ENCODE assay signal across 1 cellular context in genomic region chr3:143972495-143973351, GRCh38.
A peak's percentile ranks its signal among the peaks of the same experiment; 100 is the strongest.
TF ChIP-seq lines count a peak whose summit lies in the region.

No MANE protein-coding gene starts in this region.

TF ChIP-seq in HepG2, 621 proteins besides CTCF, POLR2A, EP300 and RAD21 (continued from another document and continues in another):
- TF ChIP-seq PAF1 (CRISPR knock-in tag; IDR thresholded peaks at IDR 0.05): no peak
- no peak for TF ChIP-seq ZNF547 (CRISPR knock-in tag; IDR thresholded peaks at IDR 0.05)
- no peak for TF ChIP-seq PHF5A (CRISPR knock-in tag; IDR thresholded peaks at IDR 0.05; ENCODE audit: low read depth, unreplicated experiment)
- TF ChIP-seq ARNT2 (CRISPR knock-in tag; IDR thresholded peaks at IDR 0.05; ENCODE audit: low read depth): no peak
- TF ChIP-seq, protein P1, sequence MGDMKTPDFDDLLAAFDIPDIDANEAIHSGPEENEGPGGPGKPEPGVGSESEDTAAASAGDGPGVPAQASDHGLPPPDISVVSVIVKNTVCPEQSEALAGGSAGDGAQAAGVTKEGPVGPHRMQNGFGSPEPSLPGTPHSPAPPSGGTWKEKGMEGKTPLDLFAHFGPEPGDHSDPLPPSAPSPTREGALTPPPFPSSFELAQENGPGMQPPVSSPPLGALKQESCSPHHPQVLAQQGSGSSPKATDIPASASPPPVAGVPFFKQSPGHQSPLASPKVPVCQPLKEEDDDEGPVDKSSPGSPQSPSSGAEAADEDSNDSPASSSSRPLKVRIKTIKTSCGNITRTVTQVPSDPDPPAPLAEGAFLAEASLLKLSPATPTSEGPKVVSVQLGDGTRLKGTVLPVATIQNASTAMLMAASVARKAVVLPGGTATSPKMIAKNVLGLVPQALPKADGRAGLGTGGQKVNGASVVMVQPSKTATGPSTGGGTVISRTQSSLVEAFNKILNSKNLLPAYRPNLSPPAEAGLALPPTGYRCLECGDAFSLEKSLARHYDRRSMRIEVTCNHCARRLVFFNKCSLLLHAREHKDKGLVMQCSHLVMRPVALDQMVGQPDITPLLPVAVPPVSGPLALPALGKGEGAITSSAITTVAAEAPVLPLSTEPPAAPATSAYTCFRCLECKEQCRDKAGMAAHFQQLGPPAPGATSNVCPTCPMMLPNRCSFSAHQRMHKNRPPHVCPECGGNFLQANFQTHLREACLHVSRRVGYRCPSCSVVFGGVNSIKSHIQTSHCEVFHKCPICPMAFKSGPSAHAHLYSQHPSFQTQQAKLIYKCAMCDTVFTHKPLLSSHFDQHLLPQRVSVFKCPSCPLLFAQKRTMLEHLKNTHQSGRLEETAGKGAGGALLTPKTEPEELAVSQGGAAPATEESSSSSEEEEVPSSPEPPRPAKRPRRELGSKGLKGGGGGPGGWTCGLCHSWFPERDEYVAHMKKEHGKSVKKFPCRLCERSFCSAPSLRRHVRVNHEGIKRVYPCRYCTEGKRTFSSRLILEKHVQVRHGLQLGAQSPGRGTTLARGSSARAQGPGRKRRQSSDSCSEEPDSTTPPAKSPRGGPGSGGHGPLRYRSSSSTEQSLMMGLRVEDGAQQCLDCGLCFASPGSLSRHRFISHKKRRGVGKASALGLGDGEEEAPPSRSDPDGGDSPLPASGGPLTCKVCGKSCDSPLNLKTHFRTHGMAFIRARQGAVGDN (CRISPR knock-in tag; IDR thresholded peaks at IDR 0.05): peak; percentile 79
- 0 out of 2 replicates have a peak, but pooled peaks have one; percentile 4 for TF ChIP-seq HNF4A (CRISPR knock-in tag; IDR thresholded peaks at IDR 0.05)
- no peak for TF ChIP-seq ZBED4 (CRISPR knock-in tag; IDR thresholded peaks at IDR 0.05; ENCODE audit: borderline replicate concordance)
- TF ChIP-seq PPARG (CRISPR knock-in tag; conservative IDR thresholded peaks at IDR 0.05): no peak
- TF ChIP-seq ZNF841 (CRISPR knock-in tag; IDR thresholded peaks at IDR 0.05; ENCODE audit: borderline replicate concordance): no peak
- no peak for TF ChIP-seq GTF3A (CRISPR knock-in tag; conservative IDR thresholded peaks at IDR 0.05)
- no peak for TF ChIP-seq IKZF1 (IDR thresholded peaks at IDR 0.05)
- peak; percentile 36; the same call in 1 of the 2 replicates for TF ChIP-seq SALL1 (CRISPR knock-in tag; IDR thresholded peaks at IDR 0.05)
- TF ChIP-seq, protein P2, sequence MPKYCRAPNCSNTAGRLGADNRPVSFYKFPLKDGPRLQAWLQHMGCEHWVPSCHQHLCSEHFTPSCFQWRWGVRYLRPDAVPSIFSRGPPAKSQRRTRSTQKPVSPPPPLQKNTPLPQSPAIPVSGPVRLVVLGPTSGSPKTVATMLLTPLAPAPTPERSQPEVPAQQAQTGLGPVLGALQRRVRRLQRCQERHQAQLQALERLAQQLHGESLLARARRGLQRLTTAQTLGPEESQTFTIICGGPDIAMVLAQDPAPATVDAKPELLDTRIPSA (CRISPR knock-in tag; IDR thresholded peaks at IDR 0.05; ENCODE audit: borderline replicate concordance): 0 out of 2 replicates have a peak, but pooled peaks have one; percentile 64
- no peak for TF ChIP-seq MYNN (CRISPR knock-in tag; IDR thresholded peaks at IDR 0.05; ENCODE audit: low read depth)
- TF ChIP-seq, protein P3, sequence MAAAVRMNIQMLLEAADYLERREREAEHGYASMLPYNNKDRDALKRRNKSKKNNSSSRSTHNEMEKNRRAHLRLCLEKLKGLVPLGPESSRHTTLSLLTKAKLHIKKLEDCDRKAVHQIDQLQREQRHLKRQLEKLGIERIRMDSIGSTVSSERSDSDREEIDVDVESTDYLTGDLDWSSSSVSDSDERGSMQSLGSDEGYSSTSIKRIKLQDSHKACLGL (CRISPR knock-in tag; IDR thresholded peaks at IDR 0.05): no peak; the same call in 1 of the 2 replicates
- TF ChIP-seq ZNF577 (CRISPR knock-in tag; IDR thresholded peaks at IDR 0.05; ENCODE audit: borderline replicate concordance, low read depth): no peak
- TF ChIP-seq ZNF317 (CRISPR knock-in tag; IDR thresholded peaks at IDR 0.05): no peak; the same call in 1 of the 2 replicates
- TF ChIP-seq CC2D1A (CRISPR knock-in tag; IDR thresholded peaks at IDR 0.05): no peak
- TF ChIP-seq KLF16 (CRISPR knock-in tag; IDR thresholded peaks at IDR 0.05): no peak
- TF ChIP-seq ZNF773 (CRISPR knock-in tag; IDR thresholded peaks at IDR 0.05; ENCODE audit: borderline replicate concordance): no peak
- no peak for TF ChIP-seq ZGPAT (CRISPR knock-in tag; IDR thresholded peaks at IDR 0.05)
- no peak for TF ChIP-seq TBP (CRISPR knock-in tag; IDR thresholded peaks at IDR 0.05)
- TF ChIP-seq TFAP4 (IDR thresholded peaks at IDR 0.05; ENCODE audit: borderline replicate concordance, low read depth): no peak
- no peak for TF ChIP-seq ZBTB3 (CRISPR knock-in tag; IDR thresholded peaks at IDR 0.05; ENCODE audit: borderline replicate concordance, low read depth)
- no peak for TF ChIP-seq SYNCRIP (IDR thresholded peaks at IDR 0.05; ENCODE audit: insufficient read depth, low read depth, low read length)
- no peak for TF ChIP-seq JDP2 (CRISPR knock-in tag; IDR thresholded peaks at IDR 0.05; ENCODE audit: borderline replicate concordance)
- no peak for TF ChIP-seq FUBP1 (CRISPR knock-in tag; IDR thresholded peaks at IDR 0.05; ENCODE audit: borderline replicate concordance)
- TF ChIP-seq, protein P4, sequence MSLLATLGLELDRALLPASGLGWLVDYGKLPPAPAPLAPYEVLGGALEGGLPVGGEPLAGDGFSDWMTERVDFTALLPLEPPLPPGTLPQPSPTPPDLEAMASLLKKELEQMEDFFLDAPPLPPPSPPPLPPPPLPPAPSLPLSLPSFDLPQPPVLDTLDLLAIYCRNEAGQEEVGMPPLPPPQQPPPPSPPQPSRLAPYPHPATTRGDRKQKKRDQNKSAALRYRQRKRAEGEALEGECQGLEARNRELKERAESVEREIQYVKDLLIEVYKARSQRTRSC (CRISPR knock-in tag; IDR thresholded peaks at IDR 0.05; ENCODE audit: low read depth): 0 out of 2 replicates have a peak, but pooled peaks have one; percentile 12
- TF ChIP-seq RBAK (CRISPR knock-in tag; IDR thresholded peaks at IDR 0.05): no peak
- TF ChIP-seq ZNF367 (CRISPR knock-in tag; IDR thresholded peaks at IDR 0.05; ENCODE audit: borderline replicate concordance): no peak
- TF ChIP-seq KLF9 (CRISPR knock-in tag; IDR thresholded peaks at IDR 0.05; ENCODE audit: low read depth): no peak
- no peak for TF ChIP-seq FLYWCH1 (CRISPR knock-in tag; IDR thresholded peaks at IDR 0.05)
- no peak for TF ChIP-seq BCLAF1 (IDR thresholded peaks at IDR 0.05)
- TF ChIP-seq ZNF775 (CRISPR knock-in tag; IDR thresholded peaks at IDR 0.05; ENCODE audit: borderline replicate concordance): no peak
- TF ChIP-seq ZNF329 (CRISPR knock-in tag; IDR thresholded peaks at IDR 0.05; ENCODE audit: low read depth): no peak; the same call in none of the 2 replicates
- peak; percentile 36; the same call in 1 of the 2 replicates for TF ChIP-seq ZNF124 (CRISPR knock-in tag; IDR thresholded peaks at IDR 0.05)
- TF ChIP-seq HOXA5 (CRISPR knock-in tag; IDR thresholded peaks at IDR 0.05): no peak
- peak; percentile 12; the same call in 1 of the 2 replicates for TF ChIP-seq SOX5 (CRISPR knock-in tag; IDR thresholded peaks at IDR 0.05; ENCODE audit: borderline replicate concordance)
- no peak; the same call in 1 of the 2 replicates for TF ChIP-seq ZNF788 (CRISPR knock-in tag; IDR thresholded peaks at IDR 0.05; ENCODE audit: borderline replicate concordance)
- TF ChIP-seq, protein P5, sequence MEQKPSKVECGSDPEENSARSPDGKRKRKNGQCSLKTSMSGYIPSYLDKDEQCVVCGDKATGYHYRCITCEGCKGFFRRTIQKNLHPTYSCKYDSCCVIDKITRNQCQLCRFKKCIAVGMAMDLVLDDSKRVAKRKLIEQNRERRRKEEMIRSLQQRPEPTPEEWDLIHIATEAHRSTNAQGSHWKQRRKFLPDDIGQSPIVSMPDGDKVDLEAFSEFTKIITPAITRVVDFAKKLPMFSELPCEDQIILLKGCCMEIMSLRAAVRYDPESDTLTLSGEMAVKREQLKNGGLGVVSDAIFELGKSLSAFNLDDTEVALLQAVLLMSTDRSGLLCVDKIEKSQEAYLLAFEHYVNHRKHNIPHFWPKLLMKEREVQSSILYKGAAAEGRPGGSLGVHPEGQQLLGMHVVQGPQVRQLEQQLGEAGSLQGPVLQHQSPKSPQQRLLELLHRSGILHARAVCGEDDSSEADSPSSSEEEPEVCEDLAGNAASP (CRISPR knock-in tag; IDR thresholded peaks at IDR 0.05; ENCODE audit: borderline replicate concordance): no peak
- TF ChIP-seq ETS1 (CRISPR knock-in tag; IDR thresholded peaks at IDR 0.05): no peak
- peak; percentile 31; the same call in 1 of the 2 replicates for TF ChIP-seq HOXA3 (CRISPR knock-in tag; IDR thresholded peaks at IDR 0.05)
- 0 out of 2 replicates have a peak, but pooled peaks have one; percentile 12 for TF ChIP-seq KLF6 (CRISPR knock-in tag; IDR thresholded peaks at IDR 0.05)
